In genomic region chr19:55384576-55385235, GRCh38 we compare ENCODE assay signal across 8 cellular contexts. TPM values are rescaled to one million over a fixed set of nuclear protein-coding genes. Genes with fewer than 3 reads are reported as not detected.
DNase-seq lines count a peak whose midpoint lies in the region; ATAC-seq and TF ChIP-seq lines count a peak whose summit lies in the region.

No MANE protein-coding gene starts in this region.

- no peaks in the 10 kb centered on the region for H3K27me3 ChIP-seq in Loucy (ENCODE audit: insufficient read depth, low read length, poor library complexity, severe bottlenecking)
- H3K27me3 ChIP-seq in neuron (ENCODE audit: insufficient read depth, low read length), result no peaks in the 10 kb centered on the region

- TF ChIP-seq CTCF in Loucy (conservative IDR thresholded peaks at IDR 0.05; ENCODE audit: low read length), result no peak
- no peak for TF ChIP-seq CTCF in VCaP (conservative IDR thresholded peaks at IDR 0.05)

- H3K27ac ChIP-seq in VCaP, result peak overlapping the region; percentile 96

- 0 out of 2 replicates have a peak overlapping the region, but pooled peaks have one; percentile 4 for H2AFZ ChIP-seq in Loucy (ENCODE audit: low read length)
- peak overlapping the region; percentile 16 for H2AFZ ChIP-seq in neuron (ENCODE audit: low read depth, low read length)

- peak overlapping the region; percentile 75 for H3K4me2 ChIP-seq in Loucy (ENCODE audit: low read depth, low read length, poor library complexity, severe bottlenecking)

- H4K20me1 ChIP-seq in Loucy (ENCODE audit: insufficient read depth, low read length, poor library complexity, severe bottlenecking), result peaks cover 39% of the 10 kb centered on the region

- H3K9me3 ChIP-seq in Loucy (ENCODE audit: insufficient read depth, low read depth, low read length) (no peaks in the 10 kb centered on the region), neuron (ENCODE audit: low read length) (no peaks in the 10 kb centered on the region)

- peak overlapping the region; percentile 100 for H3K4me3 ChIP-seq in Loucy (ENCODE audit: low read length, poor library complexity, severe bottlenecking)
- H3K4me3 ChIP-seq in neuron (ENCODE audit: low read length), result peak overlapping the region; percentile 76

- no peaks in the 10 kb centered on the region for H3K9me2 ChIP-seq in Loucy (replicated peaks; ENCODE audit: low read depth, low read length)

- no peaks in the 10 kb centered on the region for H3F3A ChIP-seq in Loucy (ENCODE audit: low read depth)

- H3K79me2 ChIP-seq in Loucy (ENCODE audit: insufficient read depth, low read length), result peaks cover 54% of the 10 kb centered on the region

- H3K36me3 ChIP-seq in Loucy (ENCODE audit: insufficient read depth, low read length) (peaks cover 23% of the 10 kb centered on the region; the same call in 1 of the 2 replicates), neuron (ENCODE audit: insufficient read depth, low read length) (peaks cover 32% of the 10 kb centered on the region)

- peak overlapping the region; percentile 99 for H3K9ac ChIP-seq in Loucy (ENCODE audit: low read depth, low read length, poor library complexity, severe bottlenecking)

- H3K4me1 ChIP-seq in Loucy (ENCODE audit: insufficient read depth, low read length, poor library complexity, severe bottlenecking), result peaks cover 47% of the 10 kb centered on the region
- peaks cover 29% of the 10 kb centered on the region for H3K4me1 ChIP-seq in neuron (ENCODE audit: insufficient read depth, low read length)

- ATAC-seq in esophagus mucosa, result peak; percentile 32
- ATAC-seq in HG03135 (IDR thresholded peaks at IDR 0.05; ENCODE audit: unreplicated experiment), result no peak

- peak; percentile 44 for DNase-seq in activated CD4-positive, CD25-positive, alpha-beta regulatory T cell treated with anti-CD3 and anti-CD28 coated beads, Interleukin-2, amount 50 U/mL, for 72 hours
- DNase-seq in activated CD4-positive, CD25-positive, alpha-beta regulatory T cell (lab: John Stamatoyannopoulos, UW), result no peak
- DNase-seq in NCI-H226, result no peak

RNA-seq across cellular contexts. Expression of gene TMEM238, which starts 0.6 kb away (rescaled TPM):
- 25.6 TPM for total RNA-seq in esophagus mucosa

RNA-seq across cellular contexts. Expression of gene RPL28, which starts 1.0 kb away (rescaled TPM):
- total RNA-seq in esophagus mucosa, result 1,895 TPM

RNA-seq across cellular contexts. Expression of gene TMEM190, which starts 8.1 kb away (rescaled TPM):
- not detected for total RNA-seq in esophagus mucosa

RNA-seq across cellular contexts. Expression of gene IL11, which starts 14.4 kb away (rescaled TPM):
- 0.24 TPM for total RNA-seq in esophagus mucosa

RNA-seq across cellular contexts. Expression of gene GARIN5B, which starts 21.6 kb away (rescaled TPM):
- not detected for total RNA-seq in esophagus mucosa
